10 cellular contexts compared by ENCODE assay signal in the genomic region with DNA sequence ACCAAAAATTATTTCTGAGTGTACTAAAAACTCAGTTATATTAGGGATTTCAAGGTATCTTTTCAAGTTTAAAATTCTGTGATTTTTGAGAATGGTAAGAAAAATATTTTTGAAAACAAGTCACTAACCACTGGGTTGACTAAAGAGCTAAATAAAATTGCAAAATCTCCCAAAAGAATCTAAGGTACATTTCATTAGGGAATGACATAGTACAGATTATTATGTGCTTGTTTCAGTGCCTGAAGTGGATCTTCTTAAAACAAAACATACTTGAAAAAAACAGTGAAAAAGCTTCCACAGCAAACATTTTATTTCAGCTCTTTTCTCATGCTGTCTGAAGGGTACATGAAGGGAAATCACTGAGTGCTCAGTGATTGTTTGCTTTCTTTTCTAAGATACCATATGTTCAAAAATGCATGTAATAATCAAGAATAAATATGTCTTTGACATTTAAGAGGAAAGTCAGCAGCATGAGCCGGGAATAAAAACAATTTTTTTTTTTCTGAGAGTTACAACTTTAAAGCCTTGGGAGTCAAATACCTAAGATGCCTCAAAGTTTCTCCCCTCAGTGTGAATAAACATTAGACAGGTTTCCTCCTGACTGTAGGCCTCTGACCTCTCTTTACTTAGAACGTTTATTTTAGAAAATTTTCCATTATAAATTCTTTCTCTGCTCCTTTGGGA.
A peak's percentile ranks its signal among the peaks of the same experiment; 100 is the strongest.
DNase-seq lines count a peak whose midpoint lies in the region; ATAC-seq and TF ChIP-seq lines count a peak whose summit lies in the region.
"Had no signal": no experiment of that assay in that cellular context is flagged by ENCODE, and none has a peak within 500 bp of the region (broad histone marks: within the 10 kb centered on the region; RNA-seq: fewer than 3 reads in every experiment).

No MANE protein-coding gene starts in this region.

- H3K4me1 ChIP-seq in GM23248 (ENCODE audit: insufficient read depth), result peaks cover 21% of the 10 kb centered on the region
- H3K4me1 ChIP-seq in smooth muscle cell (ENCODE audit: low read depth), result peaks cover 6% of the 10 kb centered on the region

- no peaks in the 10 kb centered on the region for H3K27me3 ChIP-seq in GM23248 (replicated peaks; ENCODE audit: insufficient read depth)
- H3K27me3 ChIP-seq in brain microvascular endothelial cell (replicated peaks), result no peaks in the 10 kb centered on the region
- no peaks in the 10 kb centered on the region for H3K27me3 ChIP-seq in smooth muscle cell (ENCODE audit: low read depth)

- in situ Hi-C loops in GM23248 (cut with MboI), result no loop called here
- in situ Hi-C loops in brain microvascular endothelial cell (cut with HindIII; ENCODE audit: low pct_ligation_motif_present, low sequenced_read_pairs), result no loop called here

- no peak overlapping the region for H3K27ac Mint-ChIP-seq in stimulated activated naive B cell treated with anti-CD40 and anti-IgM and Interleukin-4, amounts not matched to agents 10 μg/mL and 1 μg/mL and 100 μg/mL, for 72 hours
- H3K27ac Mint-ChIP-seq: activated T-helper 17 cell treated with anti-CD3 and anti-CD28 coated beads, Interleukin-2, amount 50 U/mL, for 72 hours had no signal

- H3K4me3 ChIP-seq in GM23248 (no peak overlapping the region), brain microvascular endothelial cell (ENCODE audit: low read depth, low read length) (no peak overlapping the region), smooth muscle cell (no peak overlapping the region)
- H3K4me3 ChIP-seq: lung had no signal

- H3K36me3 ChIP-seq in GM23248 (ENCODE audit: low read depth) (no peaks in the 10 kb centered on the region), brain microvascular endothelial cell (replicated peaks) (no peaks in the 10 kb centered on the region), smooth muscle cell (ENCODE audit: low read depth) (no peaks in the 10 kb centered on the region)

- H3K27me3 Mint-ChIP-seq in stimulated activated naive B cell treated with anti-CD40 and anti-IgM and Interleukin-4, amounts not matched to agents 10 μg/mL and 1 μg/mL and 100 μg/mL, for 72 hours, result no peaks in the 10 kb centered on the region
- H3K27me3 Mint-ChIP-seq: activated T-helper 17 cell treated with anti-CD3 and anti-CD28 coated beads, Interleukin-2, amount 50 U/mL, for 72 hours had no signal

- no peaks in the 10 kb centered on the region for H3K4me1 Mint-ChIP-seq in stimulated activated naive B cell treated with anti-CD40 and anti-IgM and Interleukin-4, amounts not matched to agents 10 μg/mL and 1 μg/mL and 100 μg/mL, for 72 hours
- H3K4me1 Mint-ChIP-seq: activated T-helper 17 cell treated with anti-CD3 and anti-CD28 coated beads, Interleukin-2, amount 50 U/mL, for 72 hours had no signal

- peaks cover 2 to 4% of the 10 kb centered on the region in 2 donors for H3K9me3 Mint-ChIP-seq in stimulated activated naive B cell treated with anti-CD40 and anti-IgM and Interleukin-4, amounts not matched to agents 10 μg/mL and 1 μg/mL and 100 μg/mL, for 72 hours

- H3K9ac ChIP-seq in GM23248 (0 out of 2 replicates have a peak overlapping the region, but pooled peaks have one; percentile 2), smooth muscle cell (ENCODE audit: low read depth) (no peak overlapping the region)

- no peak overlapping the region for H3K4me3 Mint-ChIP-seq in stimulated activated naive B cell treated with anti-CD40 and anti-IgM and Interleukin-4, amounts not matched to agents 10 μg/mL and 1 μg/mL and 100 μg/mL, for 72 hours
- H3K4me3 Mint-ChIP-seq: activated T-helper 17 cell treated with anti-CD3 and anti-CD28 coated beads, Interleukin-2, amount 50 U/mL, for 72 hours had no signal

- H3K9me3 ChIP-seq in GM23248 (ENCODE audit: low read depth) (no peaks in the 10 kb centered on the region), smooth muscle cell (replicated peaks; ENCODE audit: low read depth) (no peaks in the 10 kb centered on the region)

- 2 to 7% methylated on average over 2 of the region's 2 CpGs for WGBS in GM23248 (ENCODE audit: low coverage in 1 of 2, low lambda C conversion rate in 2 of 2, missing lambda C conversion rate in 2 of 2), 2 experiments
- 22% methylated on average over 2 of the region's 2 CpGs for WGBS in smooth muscle cell (ENCODE audit: low lambda C conversion rate)

- H4K20me1 ChIP-seq in GM23248 (ENCODE audit: insufficient read depth) (no peaks in the 10 kb centered on the region), smooth muscle cell (ENCODE audit: low read depth) (no peaks in the 10 kb centered on the region)

- ATAC-seq in left lobe of liver (peak; percentile 37), GM19467 (IDR thresholded peaks at IDR 0.05; ENCODE audit: unreplicated experiment) (no peak)
- ATAC-seq in stimulated activated naive B cell treated with anti-CD40 and anti-IgM and Interleukin-4, amounts not matched to agents 10 μg/mL and 1 μg/mL and 100 μg/mL, for 72 hours (replicated peaks), result no peak
- ATAC-seq: activated T-helper 17 cell treated with anti-CD3 and anti-CD28 coated beads, Interleukin-2, amount 50 U/mL, for 72 hours had no signal

- peak overlapping the region; percentile 17 for H3K27ac ChIP-seq in GM23248
- H3K27ac ChIP-seq in brain microvascular endothelial cell, result peak overlapping the region; percentile 57
- H3K27ac ChIP-seq in smooth muscle cell (ENCODE audit: low read depth), result no peak overlapping the region

- H3K9me2 ChIP-seq in GM23248 (ENCODE audit: insufficient read depth), result no peaks in the 10 kb centered on the region

- peak overlapping the region; percentile 73 for H2AFZ ChIP-seq in GM23248
- H2AFZ ChIP-seq in smooth muscle cell (ENCODE audit: low read depth), result peak overlapping the region; percentile 45

- DNase-seq in GM23248 (peak; percentile 40), brain microvascular endothelial cell (peak; percentile 20), left lobe of liver (ENCODE audit: low spot score) (no peak), smooth muscle cell (lab: John Stamatoyannopoulos, UW; ENCODE audit: unreplicated experiment) (no peak), DMS79 treated with DMSO at 0.1 percent for 48 hours (lab: John Stamatoyannopoulos, UW) (no peak), NCI-H1417 treated with DMSO at 0.1 percent for 48 hours (lab: John Stamatoyannopoulos, UW) (no peak)
- no peak for DNase-seq in stimulated activated naive B cell treated with anti-CD40 and anti-IgM and Interleukin-4, amounts not matched to agents 10 μg/mL and 1 μg/mL and 100 μg/mL, for 72 hours

- H3K79me2 ChIP-seq in GM23248 (ENCODE audit: insufficient read depth) (no peaks in the 10 kb centered on the region), smooth muscle cell (ENCODE audit: low read depth) (no peaks in the 10 kb centered on the region)

- TF ChIP-seq CTCF in brain microvascular endothelial cell (IDR thresholded peaks at IDR 0.05; ENCODE audit: low read depth, low read length, missing control alignments) (no peak), smooth muscle cell (IDR thresholded peaks at IDR 0.05; ENCODE audit: borderline replicate concordance, insufficient read depth, poor library complexity, severe bottlenecking) (no peak)

- peak overlapping the region; percentile 23 for H3K4me2 ChIP-seq in GM23248 (ENCODE audit: unreplicated experiment)
- H3K4me2 ChIP-seq in smooth muscle cell, result no peak overlapping the region

- H3K36me3 Mint-ChIP-seq in stimulated activated naive B cell treated with anti-CD40 and anti-IgM and Interleukin-4, amounts not matched to agents 10 μg/mL and 1 μg/mL and 100 μg/mL, for 72 hours, result no peaks in the 10 kb centered on the region

- H3F3A ChIP-seq in GM23248 (ENCODE audit: insufficient read depth) (peaks cover 21% of the 10 kb centered on the region), smooth muscle cell (ENCODE audit: low read depth) (peaks cover 4% of the 10 kb centered on the region)

Comparison
In these comparisons a context has a peak if more than half of its experiments do, and no peak if none do; other contexts are left out.
1. DNase-seq: peak in GM23248 (single experiment) and brain microvascular endothelial cell (single experiment); none in left lobe of liver (single experiment), smooth muscle cell (single experiment), stimulated activated naive B cell treated with anti-CD40 and anti-IgM and Interleukin-4, amounts not matched to agents 10 μg/mL and 1 μg/mL and 100 μg/mL, for 72 hours (single experiment), DMS79 treated with DMSO at 0.1 percent for 48 hours (single experiment) and NCI-H1417 treated with DMSO at 0.1 percent for 48 hours (single experiment).